ENCODE assay signal across 17 cellular contexts in the genomic region with DNA sequence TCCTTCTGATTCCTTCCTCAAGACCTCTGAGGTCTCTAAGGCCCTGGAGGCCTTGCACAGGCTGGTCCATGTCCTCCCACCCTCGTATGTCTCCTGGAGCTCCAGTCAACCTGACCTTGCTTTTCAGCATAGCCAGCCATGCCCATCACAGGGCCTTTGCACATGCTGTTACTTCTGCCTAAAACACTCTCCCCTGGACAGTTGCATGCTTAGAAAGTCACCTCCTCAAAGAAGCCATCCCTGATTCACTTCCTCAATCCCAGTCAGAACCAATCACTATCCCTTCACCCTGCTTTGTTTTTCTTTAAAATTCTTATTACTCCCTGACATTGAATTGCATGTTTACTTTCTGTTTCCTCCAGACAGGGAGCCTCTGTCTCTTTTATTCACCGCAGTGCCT.
DNase-seq lines count a peak whose midpoint lies in the region; TF ChIP-seq lines count a peak whose summit lies in the region.
"Had no signal": no experiment of that assay in that cellular context is flagged by ENCODE, and none has a peak within 500 bp of the region (broad histone marks: within the 10 kb centered on the region; RNA-seq: fewer than 3 reads in every experiment).

No MANE protein-coding gene starts in this region.

- no peaks in the 10 kb centered on the region for H3K27me3 ChIP-seq in WERI-Rb-1 (ENCODE audit: insufficient read depth, low read depth, severe bottlenecking)
- no peaks in the 10 kb centered on the region for H3K27me3 ChIP-seq in prostate gland (replicated peaks; ENCODE audit: insufficient read depth)

- WGBS in prostate gland, result 67% methylated on average over 2 of the region's 2 CpGs

- H3K27ac ChIP-seq in WERI-Rb-1, result peak overlapping the region; percentile 42
- H3K27ac ChIP-seq in prostate gland, result no peak overlapping the region

- H3K9me3 ChIP-seq in WERI-Rb-1 (ENCODE audit: severe bottlenecking) (no peaks in the 10 kb centered on the region), prostate gland (no peaks in the 10 kb centered on the region)

- H3K9me3 Mint-ChIP-seq in endothelial cell (ENCODE audit: unreplicated experiment), result no peaks in the 10 kb centered on the region
- H3K9me3 Mint-ChIP-seq: CD4-positive, alpha-beta memory T cell had no signal

- peak overlapping the region; percentile 2 for H3K27ac Mint-ChIP-seq in endothelial cell (ENCODE audit: unreplicated experiment)
- H3K27ac Mint-ChIP-seq: CD4-positive, alpha-beta memory T cell had no signal

- DNase-seq in NCI-H69 (lab: John Stamatoyannopoulos, UW) (peak; percentile 39), WERI-Rb-1 (no peak), endothelial cell (ENCODE audit: low spot score) (no peak), prostate gland (ENCODE audit: low spot score) (no peak), T-helper 2 cell (no peak), HuH-7.5 (ENCODE audit: low spot score) (no peak)
- DNase-seq in stimulated activated CD4-positive, alpha-beta T cell treated with anti-CD3 and anti-CD28 coated beads, Interleukin-15, amount 100 ng/mL, for 24 hours, result no peak
- DNase-seq: C1 segment of cervical spinal cord; Calu3; CD4-positive, alpha-beta memory T cell; COR-L47; DMS53; DMS79 treated with DMSO at 0.1 percent for 48 hours; GF-D8; GOT3; H7; HCEC 1CT had no signal

- no peak overlapping the region for H3K4me3 ChIP-seq in WERI-Rb-1 (ENCODE audit: low read depth, low read length)
- no peak overlapping the region for H3K4me3 ChIP-seq in prostate gland

- intact Hi-C loops in prostate gland (cut with DNase I), result loop anchor here (10.0 kb wide), 1 partner anchor 52 kb away; no protein-coding TSS in a partner anchor

- H3K4me3 Mint-ChIP-seq in endothelial cell (ENCODE audit: unreplicated experiment), result no peak overlapping the region
- H3K4me3 Mint-ChIP-seq: CD4-positive, alpha-beta memory T cell had no signal

- H3K36me3 ChIP-seq in WERI-Rb-1, result no peaks in the 10 kb centered on the region
- H3K36me3 ChIP-seq in prostate gland, result no peaks in the 10 kb centered on the region

- peaks cover 34% of the 10 kb centered on the region for H3K4me1 Mint-ChIP-seq in endothelial cell (ENCODE audit: unreplicated experiment)
- H3K4me1 Mint-ChIP-seq: CD4-positive, alpha-beta memory T cell had no signal

- TF ChIP-seq CTCF in WERI-Rb-1 (IDR thresholded peaks at IDR 0.05; ENCODE audit: low read depth, low read length), result no peak
- no peak for TF ChIP-seq CTCF in endothelial cell (IDR thresholded peaks at IDR 0.05; ENCODE audit: unreplicated experiment)
- no peak for TF ChIP-seq CTCF in prostate gland (IDR thresholded peaks at IDR 0.05)

- no peaks in the 10 kb centered on the region for H3K36me3 Mint-ChIP-seq in endothelial cell (ENCODE audit: low read depth, unreplicated experiment)
- H3K36me3 Mint-ChIP-seq: CD4-positive, alpha-beta memory T cell had no signal

- TF ChIP-seq POLR2A in prostate gland (IDR thresholded peaks at IDR 0.05), result no peak

- H3K27me3 Mint-ChIP-seq in endothelial cell (ENCODE audit: unreplicated experiment), result peaks cover 2% of the 10 kb centered on the region

- H3K4me1 ChIP-seq in prostate gland (replicated peaks), result no peaks in the 10 kb centered on the region
